1 cellular context compared by ENCODE assay signal in the genomic region with DNA sequence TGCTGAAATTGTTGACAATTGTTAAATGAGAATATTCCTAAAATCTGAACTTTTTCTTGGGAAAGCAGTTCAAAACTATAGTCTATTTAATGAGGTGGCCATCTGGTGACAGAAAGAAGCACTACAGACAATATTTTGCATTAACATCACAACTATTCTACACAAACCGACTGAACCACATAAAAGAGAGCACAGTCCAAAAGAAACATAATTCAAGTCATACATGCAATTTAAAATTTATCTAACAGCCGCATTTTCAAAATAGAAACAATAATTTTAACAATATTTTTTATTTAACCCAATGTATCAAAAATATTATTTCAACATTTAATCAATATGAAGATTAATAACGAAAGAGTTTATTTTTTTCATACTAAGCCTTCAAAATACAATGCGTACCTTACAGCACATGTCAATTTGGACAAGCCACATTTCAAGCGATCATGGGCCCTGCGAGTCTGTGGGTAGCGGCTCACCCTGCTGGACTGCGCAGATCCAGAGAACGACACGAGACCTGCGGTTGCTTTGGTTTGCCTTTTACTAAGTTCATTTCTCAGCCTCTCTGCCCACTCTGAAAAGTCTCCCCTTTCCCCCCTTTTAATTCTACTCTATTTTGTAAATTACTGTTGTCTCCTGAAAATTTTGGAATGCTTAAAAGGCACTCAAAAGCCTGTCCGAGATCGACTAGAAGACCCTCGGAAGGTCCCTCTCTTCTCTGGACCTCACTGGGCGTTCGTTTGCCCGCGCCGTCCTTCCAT.
TF ChIP-seq lines count a peak whose summit lies in the region.

No MANE protein-coding gene starts in this region.

TF ChIP-seq in HepG2, 621 proteins besides CTCF, POLR2A, EP300 and RAD21 (continued from another document):
- no peak for TF ChIP-seq ZBTB10 (CRISPR knock-in tag; IDR thresholded peaks at IDR 0.05; ENCODE audit: borderline replicate concordance)
- no peak for TF ChIP-seq TFAP4 (IDR thresholded peaks at IDR 0.05; ENCODE audit: borderline replicate concordance, low read depth)
- no peak for TF ChIP-seq ZNF275 (CRISPR knock-in tag; IDR thresholded peaks at IDR 0.05; ENCODE audit: borderline replicate concordance)
- no peak for TF ChIP-seq NFKBIZ (CRISPR knock-in tag; IDR thresholded peaks at IDR 0.05)
- no peak for TF ChIP-seq MLLT10 (CRISPR knock-in tag; IDR thresholded peaks at IDR 0.05)
- TF ChIP-seq, protein P1, sequence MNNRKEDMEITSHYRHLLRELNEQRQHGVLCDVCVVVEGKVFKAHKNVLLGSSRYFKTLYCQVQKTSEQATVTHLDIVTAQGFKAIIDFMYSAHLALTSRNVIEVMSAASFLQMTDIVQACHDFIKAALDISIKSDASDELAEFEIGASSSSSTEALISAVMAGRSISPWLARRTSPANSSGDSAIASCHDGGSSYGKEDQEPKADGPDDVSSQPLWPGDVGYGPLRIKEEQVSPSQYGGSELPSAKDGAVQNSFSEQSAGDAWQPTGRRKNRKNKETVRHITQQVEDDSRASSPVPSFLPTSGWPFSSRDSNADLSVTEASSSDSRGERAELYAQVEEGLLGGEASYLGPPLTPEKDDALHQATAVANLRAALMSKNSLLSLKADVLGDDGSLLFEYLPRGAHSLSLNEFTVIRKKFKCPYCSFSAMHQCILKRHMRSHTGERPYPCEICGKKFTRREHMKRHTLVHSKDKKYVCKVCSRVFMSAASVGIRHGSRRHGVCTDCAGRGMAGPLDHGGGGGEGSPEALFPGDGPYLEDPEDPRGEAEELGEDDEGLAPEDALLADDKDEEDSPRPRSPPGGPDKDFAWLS (CRISPR knock-in tag; IDR thresholded peaks at IDR 0.05; ENCODE audit: borderline replicate concordance) = no peak
- no peak for TF ChIP-seq ARID3A (IDR thresholded peaks at IDR 0.05; ENCODE audit: low read depth, low read length)
- no peak for TF ChIP-seq NR1H2 (CRISPR knock-in tag; IDR thresholded peaks at IDR 0.05; ENCODE audit: borderline replicate concordance, low read depth)
- TF ChIP-seq PRMT3 (CRISPR knock-in tag; IDR thresholded peaks at IDR 0.05; ENCODE audit: borderline replicate concordance, low read depth) = no peak
- TF ChIP-seq, protein P2, sequence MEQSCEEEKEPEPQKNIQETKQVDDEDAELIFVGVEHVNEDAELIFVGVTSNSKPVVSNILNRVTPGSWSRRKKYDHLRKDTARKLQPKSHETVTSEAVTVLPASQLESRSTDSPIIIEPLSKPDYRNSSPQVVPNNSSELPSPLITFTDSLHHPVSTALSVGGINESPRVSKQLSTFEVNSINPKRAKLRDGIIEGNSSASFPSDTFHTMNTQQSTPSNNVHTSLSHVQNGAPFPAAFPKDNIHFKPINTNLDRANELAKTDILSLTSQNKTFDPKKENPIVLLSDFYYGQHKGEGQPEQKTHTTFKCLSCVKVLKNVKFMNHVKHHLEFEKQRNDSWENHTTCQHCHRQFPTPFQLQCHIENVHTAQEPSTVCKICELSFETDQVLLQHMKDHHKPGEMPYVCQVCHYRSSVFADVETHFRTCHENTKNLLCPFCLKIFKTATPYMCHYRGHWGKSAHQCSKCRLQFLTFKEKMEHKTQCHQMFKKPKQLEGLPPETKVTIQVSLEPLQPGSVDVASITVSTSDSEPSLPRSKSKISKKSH (CRISPR knock-in tag; IDR thresholded peaks at IDR 0.05; ENCODE audit: borderline replicate concordance) = no peak
